Comparison of ENCODE assay signal across 20 cellular contexts in genomic region chr2:206736935-206737334, GRCh38. TPM values are rescaled to one million over a fixed set of nuclear protein-coding genes. Genes with fewer than 3 reads are reported as not detected.
"Had no signal": no experiment of that assay in that cellular context is flagged by ENCODE, and none has a peak within 500 bp of the region (broad histone marks: within the 10 kb centered on the region; RNA-seq: fewer than 3 reads in every experiment).

No MANE protein-coding gene starts in this region.

- DNase-seq: activated CD4-positive, alpha-beta T cell treated with anti-CD3 and anti-CD28 coated beads, Interleukin-2, amount 50 U/mL, for 1 hour; activated gamma-delta T cell; anterior cingulate cortex; erythroblast; gastrocnemius medialis; head of caudate nucleus; kidney; nephron progenitor cell; nucleus accumbens; posterior cingulate gyrus; sigmoid colon; testis had no signal

- ATAC-seq: gastrocnemius medialis, left lobe of liver had no signal

- H3K9me3 Mint-ChIP-seq: brain; central memory CD8-positive, alpha-beta T cell; nephron progenitor cell; T-helper 1 cell treated with Interleukin-12 subunit alpha and Interleukin-12 subunit beta and Interleukin-4 antibody, amounts not matched to agents 30 μg/mL and 1 μg/mL, for 36 hours; type B pancreatic cell had no signal

- H3K27ac Mint-ChIP-seq: brain; nephron progenitor cell; T-helper 1 cell treated with Interleukin-12 subunit alpha and Interleukin-12 subunit beta and Interleukin-4 antibody, amounts not matched to agents 30 μg/mL and 1 μg/mL, for 36 hours; type B pancreatic cell had no signal

- H3K36me3 Mint-ChIP-seq: brain, type B pancreatic cell had no signal

- H3K4me3 Mint-ChIP-seq: brain; central memory CD8-positive, alpha-beta T cell; nephron progenitor cell; T-helper 1 cell treated with Interleukin-12 subunit alpha and Interleukin-12 subunit beta and Interleukin-4 antibody, amounts not matched to agents 30 μg/mL and 1 μg/mL, for 36 hours; type B pancreatic cell had no signal

- H3K4me1 Mint-ChIP-seq: brain; central memory CD8-positive, alpha-beta T cell had no signal

- H3K27me3 Mint-ChIP-seq: brain had no signal

RNA-seq across cellular contexts. Expression of gene DYTN, which starts 18.7 kb away (rescaled TPM):
- total RNA-seq: gastrocnemius medialis, kidney, left lobe of liver, myocyte, renal cortical epithelial cell, sigmoid colon, SJSA1 had no signal
